ENCODE assay signal across 29 cellular contexts in the genomic region with DNA sequence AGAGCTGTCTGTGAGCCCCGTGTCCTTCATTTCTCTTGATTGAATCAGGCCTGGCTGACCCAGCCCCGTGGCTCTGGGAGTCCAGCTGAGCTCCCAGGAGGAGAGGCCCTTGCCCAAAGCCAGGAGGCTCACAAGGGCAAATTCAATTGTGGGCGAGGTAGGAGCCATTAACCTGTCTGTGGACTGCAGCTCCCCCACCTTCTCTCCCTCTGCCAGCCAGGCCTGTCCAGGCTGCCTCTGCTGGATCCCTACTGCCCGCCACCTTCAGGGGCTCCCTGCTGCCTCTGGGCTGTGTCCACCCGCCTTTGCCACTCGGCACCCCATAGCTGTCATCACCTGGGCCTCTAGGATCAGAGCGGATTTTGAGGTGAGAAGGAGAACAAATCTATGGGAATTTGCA.
DNase-seq lines count a peak whose midpoint lies in the region; ATAC-seq, FAIRE-seq and TF ChIP-seq lines count a peak whose summit lies in the region.
"Had no signal": no experiment of that assay in that cellular context is flagged by ENCODE, and none has a peak within 500 bp of the region (broad histone marks: within the 10 kb centered on the region; RNA-seq: fewer than 3 reads in every experiment).

No MANE protein-coding gene starts in this region.

- no peak for TF ChIP-seq RAD21 in HepG2 (CRISPR knock-in tag; IDR thresholded peaks at IDR 0.05)

- H3K4me1 ChIP-seq in HepG2 (ENCODE audit: insufficient read depth, low read length) (peaks cover 26% of the 10 kb centered on the region), right lobe of liver (no peaks in the 10 kb centered on the region), kidney (ENCODE audit: control insufficient read depth in 1 of 2, insufficient read depth in 1 of 2, low read depth in 1 of 2, low read length in 2 of 2) (peaks cover 2 to 5% of the 10 kb centered on the region in 2 donors), neuronal stem cell (ENCODE audit: control insufficient read depth in 2 of 2, insufficient read depth in 1 of 2, low read depth in 1 of 2, low read length in 2 of 2) (peaks cover 22 to 42% of the 10 kb centered on the region in 2 donors)

- no peak overlapping the region for H4K91ac ChIP-seq in neuronal stem cell (ENCODE audit: low read depth, low read length, poor library complexity)

- H2BK12ac ChIP-seq in neuronal stem cell (ENCODE audit: low read length): peak overlapping the region; percentile 46

- H3K14ac ChIP-seq in neuronal stem cell (ENCODE audit: low read length): no peak overlapping the region

- no peaks in the 10 kb centered on the region for H3K79me1 ChIP-seq in neuronal stem cell (ENCODE audit: low read depth, low read length)

- peaks cover 12% of the 10 kb centered on the region for H3K4me1 Mint-ChIP-seq in stimulated activated effector memory CD8-positive, alpha-beta T cell treated with anti-CD3 and anti-CD28 coated beads, Interleukin-12 subunit alpha, Interleukin-12 subunit beta, amount 100 ng/mL, for 72 hours
- H3K4me1 Mint-ChIP-seq: CD14-positive monocyte; CD4-positive, CD25-positive, alpha-beta regulatory T cell had no signal

- no peaks in the 10 kb centered on the region for H3K9me3 Mint-ChIP-seq in stimulated activated effector memory CD8-positive, alpha-beta T cell treated with anti-CD3 and anti-CD28 coated beads, Interleukin-12 subunit alpha, Interleukin-12 subunit beta, amount 100 ng/mL, for 72 hours
- H3K9me3 Mint-ChIP-seq: CD4-positive, alpha-beta memory T cell; CD8-positive, alpha-beta memory T cell had no signal

- H2BK5ac ChIP-seq in neuronal stem cell (ENCODE audit: low read length): peak overlapping the region; percentile 84

- H3K23ac ChIP-seq in neuronal stem cell (ENCODE audit: low read depth, low read length, poor library complexity): no peak overlapping the region

- in situ Hi-C loops in HepG2 (cut with HindIII; ENCODE audit: extremely low pct_ligation_motif_present, low pct_unique_long_range_greater_than_20kb): no loop called here

- no peaks in the 10 kb centered on the region for H3K79me2 ChIP-seq in HepG2 (ENCODE audit: insufficient read depth, low read length)

- ATAC-seq in HepG2 (no peak), right lobe of liver (no peak), HG03432 (IDR thresholded peaks at IDR 0.05; ENCODE audit: unreplicated experiment) (no peak), GM18519 (IDR thresholded peaks at IDR 0.05; ENCODE audit: low FRiP score, unreplicated experiment) (no peak)
- ATAC-seq in stimulated activated effector memory CD8-positive, alpha-beta T cell treated with anti-CD3 and anti-CD28 coated beads, Interleukin-12 subunit alpha, Interleukin-12 subunit beta, amount 100 ng/mL, for 72 hours: peak; percentile 29
- ATAC-seq: GM12878 had no signal

- H3K36me3 Mint-ChIP-seq in stimulated activated effector memory CD8-positive, alpha-beta T cell treated with anti-CD3 and anti-CD28 coated beads, Interleukin-12 subunit alpha, Interleukin-12 subunit beta, amount 100 ng/mL, for 72 hours: no peaks in the 10 kb centered on the region
- H3K36me3 Mint-ChIP-seq: CD14-positive monocyte; CD4-positive, alpha-beta memory T cell; CD4-positive, CD25-positive, alpha-beta regulatory T cell; CD8-positive, alpha-beta memory T cell had no signal

- H3K27ac Mint-ChIP-seq in stimulated activated effector memory CD8-positive, alpha-beta T cell treated with anti-CD3 and anti-CD28 coated beads, Interleukin-12 subunit alpha, Interleukin-12 subunit beta, amount 100 ng/mL, for 72 hours: no peak overlapping the region
- H3K27ac Mint-ChIP-seq: CD4-positive, alpha-beta memory T cell; CD8-positive, alpha-beta memory T cell had no signal

- WGBS in HepG2 (ENCODE audit: low lambda C conversion rate): 43% methylated on average over 7 of the region's 7 CpGs
- no CpG with 5 or more reads among the region's 7 CpGs for WGBS in right lobe of liver (ENCODE audit: insufficient coverage, low coverage, low lambda C conversion rate, missing lambda C conversion rate)
- no CpG with 5 or more reads among the region's 7 CpGs for WGBS in neuronal stem cell (ENCODE audit: extremely low coverage in 2 of 2, insufficient read length in 2 of 2, insufficient replicate concordance in 1 of 2), 2 donors

- H2BK120ac ChIP-seq in neuronal stem cell (ENCODE audit: low read depth, low read length): no peak overlapping the region

- H4K8ac ChIP-seq in neuronal stem cell (ENCODE audit: low read depth, low read length): no peak overlapping the region

- no peak overlapping the region for H3K4me3 ChIP-seq in HepG2 (replicated peaks in 1 of 3; ENCODE audit: insufficient read depth in 1 of 3, low read depth in 2 of 3, low read length in 3 of 3)
- H3K4me3 ChIP-seq in right lobe of liver: no peak overlapping the region
- H3K4me3 ChIP-seq in kidney (ENCODE audit: low read length in 2 of 2): no peak overlapping the region
- peak overlapping the region in 1 of 2 donors; percentile 44 for H3K4me3 ChIP-seq in neuronal stem cell (ENCODE audit: low read length in 2 of 2)
- H3K4me3 ChIP-seq: BLaER1, GM12878 had no signal

- intact Hi-C loops in HepG2 (cut with micrococcal nuclease; ENCODE audit: unreplicated experiment) (no loop called here), right lobe of liver (cut with DNase I) (no loop called here), kidney (cut with DNase I) (no loop called here)

- H3K4ac ChIP-seq in neuronal stem cell (ENCODE audit: low read length): no peak overlapping the region

- no TSS peak for BruUV-seq in HepG2 (replicated peaks; lab: Mats Ljungman, UMichigan)

- TF ChIP-seq POLR2A in HepG2 (IDR thresholded peaks at IDR 0.05; ENCODE audit: insufficient read depth in 1 of 2, low read depth in 2 of 2, low read length in 2 of 2): no peak
- TF ChIP-seq POLR2A in right lobe of liver (IDR thresholded peaks at IDR 0.05): no peak

- no peak for FAIRE-seq in HepG2 (lab: Jason Lieb, UNC)
- FAIRE-seq in kidney (lab: Jason Lieb, UNC): no peak
- FAIRE-seq: A204.1, GM12878, GM12892, GM18507 had no signal

- TF ChIP-seq CTCF in HepG2 (CRISPR knock-in tag; IDR thresholded peaks at IDR 0.05) (no peak), right lobe of liver (IDR thresholded peaks at IDR 0.05) (no peak), kidney (IDR thresholded peaks at IDR 0.05; ENCODE audit: borderline replicate concordance, extremely low read depth, insufficient read depth) (no peak)

- DNase-seq in HepG2 (ENCODE audit: low spot score) (no peak), right lobe of liver (no peak), kidney (peak; percentile 53), neuronal stem cell (ENCODE audit: low spot score) (no peak), NCI-H2081 (lab: John Stamatoyannopoulos, UW) (no peak)
- no peak for DNase-seq in stimulated activated effector memory CD8-positive, alpha-beta T cell treated with anti-CD3 and anti-CD28 coated beads, Interleukin-12 subunit alpha, Interleukin-12 subunit beta, amount 100 ng/mL, for 72 hours (ENCODE audit: low spot score in 2 of 2)
- DNase-seq: 8988T; ACHN; BE2C; C1 segment of cervical spinal cord; CD4-positive, alpha-beta memory T cell; CD4-positive, CD25-positive, alpha-beta regulatory T cell; CD8-positive, alpha-beta memory T cell; COR-L47; DMS 273 treated with DMSO at 0.1 percent for 48 hours; DMS153; DMS53; DMS79; DND-41; EL; GDM1 had no signal

- peaks cover 11 to 51% of the 10 kb centered on the region in 2 experiments for H3K27me3 ChIP-seq in HepG2 (ENCODE audit: control insufficient read depth in 1 of 2, insufficient read depth in 2 of 2, low read length in 2 of 2)
- H3K27me3 ChIP-seq in right lobe of liver: no peaks in the 10 kb centered on the region
- H3K27me3 ChIP-seq in neuronal stem cell (ENCODE audit: control insufficient read depth in 3 of 3, insufficient read depth in 3 of 3, low read depth in 1 of 3, low read length in 3 of 3): peaks cover 0 to 32% (median 0%) of the 10 kb centered on the region in 3 experiments
- H3K27me3 ChIP-seq: BE2C, BLaER1 had no signal

- CTCF ChIA-PET in HepG2 (lab: Yijun Ruan, JAX; ENCODE audit: low intra/inter-chr PET ratio, low total read pairs): no interaction called here

- TF ChIP-seq EP300 in HepG2 (IDR thresholded peaks at IDR 0.05; ENCODE audit: low read depth in 2 of 2, low read length in 2 of 2): no peak
- TF ChIP-seq EP300 in HepG2 (CRISPR knock-in tag; IDR thresholded peaks at IDR 0.05; ENCODE audit: borderline replicate concordance): no peak

- H3K36me3 ChIP-seq in HepG2 (replicated peaks in 1 of 2; ENCODE audit: control insufficient read depth in 1 of 2, insufficient read depth in 2 of 2, low read length in 2 of 2): no peaks in the 10 kb centered on the region
- no peaks in the 10 kb centered on the region for H3K36me3 ChIP-seq in right lobe of liver
- H3K36me3 ChIP-seq in kidney (ENCODE audit: control insufficient read depth in 1 of 2, insufficient read depth in 2 of 2, low read length in 2 of 2): no peaks in the 10 kb centered on the region
- no peaks in the 10 kb centered on the region for H3K36me3 ChIP-seq in neuronal stem cell (replicated peaks in 1 of 2; ENCODE audit: control insufficient read depth in 2 of 2, insufficient read depth in 2 of 2, low read length in 2 of 2)
- H3K36me3 ChIP-seq: BE2C, BLaER1 had no signal

- H3K27ac ChIP-seq in HepG2 (ENCODE audit: extremely low read length, insufficient read depth, low read length): no peak overlapping the region
- no peak overlapping the region for H3K27ac ChIP-seq in right lobe of liver
- H3K27ac ChIP-seq in kidney (ENCODE audit: low read depth in 2 of 2, low read length in 2 of 2): no peak overlapping the region
- H3K27ac ChIP-seq in neuronal stem cell (replicated peaks; ENCODE audit: low read length): no peak overlapping the region
- H3K27ac ChIP-seq: BLaER1 had no signal

- H3K18ac ChIP-seq in neuronal stem cell (ENCODE audit: low read length): peak overlapping the region; percentile 94

- H3K9me3 ChIP-seq in HepG2 (ENCODE audit: low read length) (no peaks in the 10 kb centered on the region), right lobe of liver (no peaks in the 10 kb centered on the region), kidney (ENCODE audit: control insufficient read depth in 1 of 2, low read length in 2 of 2) (no peaks in the 10 kb centered on the region), neuronal stem cell (replicated peaks in 1 of 2; ENCODE audit: control insufficient read depth in 2 of 2, insufficient read depth in 1 of 2, low read depth in 1 of 2, low read length in 2 of 2) (no peaks in the 10 kb centered on the region)
- H3K9me3 ChIP-seq: BE2C, BLaER1 had no signal

- no peaks in the 10 kb centered on the region for H4K20me1 ChIP-seq in HepG2 (ENCODE audit: insufficient read depth, low read length)

- POLR2A ChIA-PET in HepG2 (lab: Yijun Ruan, JAX): no interaction called here

- H2AK5ac ChIP-seq in neuronal stem cell (ENCODE audit: low read depth, low read length): peak overlapping the region; percentile 95

- no peak overlapping the region for H3K4me2 ChIP-seq in HepG2 (ENCODE audit: low read depth, low read length)
- H3K4me2 ChIP-seq in neuronal stem cell (ENCODE audit: insufficient read depth, low read length, poor library complexity, severe bottlenecking): no peak overlapping the region
- H3K4me2 ChIP-seq: BLaER1 had no signal

- H2BK15ac ChIP-seq in neuronal stem cell (ENCODE audit: low read length): peak overlapping the region; percentile 90

- H3K9ac ChIP-seq in HepG2 (ENCODE audit: insufficient read depth, low read depth, low read length): no peak overlapping the region
- H3K9ac ChIP-seq in kidney (ENCODE audit: low read length in 2 of 2): no peak overlapping the region
- no peak overlapping the region for H3K9ac ChIP-seq in neuronal stem cell (ENCODE audit: low read depth, low read length, poor library complexity)
- H3K9ac ChIP-seq: BLaER1 had no signal

- H2AFZ ChIP-seq in HepG2 (ENCODE audit: low read length) (no peak overlapping the region), neuronal stem cell (ENCODE audit: low read length) (no peak overlapping the region)

- H3K4me3 Mint-ChIP-seq in stimulated activated effector memory CD8-positive, alpha-beta T cell treated with anti-CD3 and anti-CD28 coated beads, Interleukin-12 subunit alpha, Interleukin-12 subunit beta, amount 100 ng/mL, for 72 hours: no peak overlapping the region
- H3K4me3 Mint-ChIP-seq: CD14-positive monocyte; CD4-positive, alpha-beta memory T cell; CD4-positive, CD25-positive, alpha-beta regulatory T cell; CD8-positive, alpha-beta memory T cell had no signal
